In the genomic region with DNA sequence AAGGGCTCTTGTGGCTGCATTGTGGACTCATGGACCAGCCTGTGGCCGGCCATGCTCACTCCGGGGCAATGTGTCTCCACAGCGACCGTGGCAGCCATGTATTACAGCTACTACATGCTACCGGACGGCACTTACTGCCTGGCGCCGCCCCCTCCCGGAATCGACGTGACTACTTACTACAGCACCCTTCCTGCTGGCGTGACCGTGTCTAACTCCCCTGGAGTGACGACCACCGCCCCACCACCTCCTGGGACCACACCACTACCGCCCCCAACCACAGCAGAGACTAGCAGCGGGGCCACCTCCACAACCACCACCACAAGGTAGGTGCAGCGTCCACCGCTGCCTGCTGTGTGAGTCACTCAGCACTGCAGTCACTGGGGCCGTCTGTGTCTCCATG, we compare ENCODE assay signal across 2 cellular contexts.
TF ChIP-seq lines count a peak whose summit lies in the region.

No MANE protein-coding gene starts in this region.

TF ChIP-seq in GM23338, 12 proteins besides CTCF, POLR2A, EP300 and RAD21 (continues in another document):
- TF ChIP-seq, protein P1, sequence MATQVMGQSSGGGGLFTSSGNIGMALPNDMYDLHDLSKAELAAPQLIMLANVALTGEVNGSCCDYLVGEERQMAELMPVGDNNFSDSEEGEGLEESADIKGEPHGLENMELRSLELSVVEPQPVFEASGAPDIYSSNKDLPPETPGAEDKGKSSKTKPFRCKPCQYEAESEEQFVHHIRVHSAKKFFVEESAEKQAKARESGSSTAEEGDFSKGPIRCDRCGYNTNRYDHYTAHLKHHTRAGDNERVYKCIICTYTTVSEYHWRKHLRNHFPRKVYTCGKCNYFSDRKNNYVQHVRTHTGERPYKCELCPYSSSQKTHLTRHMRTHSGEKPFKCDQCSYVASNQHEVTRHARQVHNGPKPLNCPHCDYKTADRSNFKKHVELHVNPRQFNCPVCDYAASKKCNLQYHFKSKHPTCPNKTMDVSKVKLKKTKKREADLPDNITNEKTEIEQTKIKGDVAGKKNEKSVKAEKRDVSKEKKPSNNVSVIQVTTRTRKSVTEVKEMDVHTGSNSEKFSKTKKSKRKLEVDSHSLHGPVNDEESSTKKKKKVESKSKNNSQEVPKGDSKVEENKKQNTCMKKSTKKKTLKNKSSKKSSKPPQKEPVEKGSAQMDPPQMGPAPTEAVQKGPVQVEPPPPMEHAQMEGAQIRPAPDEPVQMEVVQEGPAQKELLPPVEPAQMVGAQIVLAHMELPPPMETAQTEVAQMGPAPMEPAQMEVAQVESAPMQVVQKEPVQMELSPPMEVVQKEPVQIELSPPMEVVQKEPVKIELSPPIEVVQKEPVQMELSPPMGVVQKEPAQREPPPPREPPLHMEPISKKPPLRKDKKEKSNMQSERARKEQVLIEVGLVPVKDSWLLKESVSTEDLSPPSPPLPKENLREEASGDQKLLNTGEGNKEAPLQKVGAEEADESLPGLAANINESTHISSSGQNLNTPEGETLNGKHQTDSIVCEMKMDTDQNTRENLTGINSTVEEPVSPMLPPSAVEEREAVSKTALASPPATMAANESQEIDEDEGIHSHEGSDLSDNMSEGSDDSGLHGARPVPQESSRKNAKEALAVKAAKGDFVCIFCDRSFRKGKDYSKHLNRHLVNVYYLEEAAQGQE (IDR thresholded peaks at IDR 0.05; ENCODE audit: unreplicated experiment) = no peak
- TF ChIP-seq, protein P2, sequence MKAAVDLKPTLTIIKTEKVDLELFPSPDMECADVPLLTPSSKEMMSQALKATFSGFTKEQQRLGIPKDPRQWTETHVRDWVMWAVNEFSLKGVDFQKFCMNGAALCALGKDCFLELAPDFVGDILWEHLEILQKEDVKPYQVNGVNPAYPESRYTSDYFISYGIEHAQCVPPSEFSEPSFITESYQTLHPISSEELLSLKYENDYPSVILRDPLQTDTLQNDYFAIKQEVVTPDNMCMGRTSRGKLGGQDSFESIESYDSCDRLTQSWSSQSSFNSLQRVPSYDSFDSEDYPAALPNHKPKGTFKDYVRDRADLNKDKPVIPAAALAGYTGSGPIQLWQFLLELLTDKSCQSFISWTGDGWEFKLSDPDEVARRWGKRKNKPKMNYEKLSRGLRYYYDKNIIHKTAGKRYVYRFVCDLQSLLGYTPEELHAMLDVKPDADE (IDR thresholded peaks at IDR 0.05) = no peak
- no peak for TF ChIP-seq ZNF114 (CRISPR knock-in tag; IDR thresholded peaks at IDR 0.05)
- no peak for TF ChIP-seq POLR2AphosphoS5 (IDR thresholded peaks at IDR 0.05; ENCODE audit: low read depth)
- TF ChIP-seq EZH2phosphoT487 (IDR thresholded peaks at IDR 0.05; ENCODE audit: unreplicated experiment) = no peak
- no peak for TF ChIP-seq CREB1 (CRISPR knock-in tag; IDR thresholded peaks at IDR 0.05; ENCODE audit: low read depth)
- no peak for TF ChIP-seq STAT1 (IDR thresholded peaks at IDR 0.05; ENCODE audit: unreplicated experiment)
- TF ChIP-seq NANOG (IDR thresholded peaks at IDR 0.05; ENCODE audit: borderline replicate concordance) = no peak
- no peak for TF ChIP-seq JUNB (IDR thresholded peaks at IDR 0.05; ENCODE audit: unreplicated experiment)
- TF ChIP-seq ZNF331 (CRISPR knock-in tag; IDR thresholded peaks at IDR 0.05; ENCODE audit: low read depth) = no peak

TF ChIP-seq in H1, 55 proteins besides CTCF, POLR2A, EP300 and RAD21:
- TF ChIP-seq YY1 (IDR thresholded peaks at IDR 0.05; ENCODE audit: low read depth, low read length) = no peak
- TF ChIP-seq TAF7 (optimal IDR thresholded peaks at IDR 0.05; ENCODE audit: borderline replicate concordance, low read depth, low read length) = no peak
- no peak for TF ChIP-seq KDM5A (IDR thresholded peaks at IDR 0.05; ENCODE audit: low read length)
- TF ChIP-seq HDAC6 (IDR thresholded peaks at IDR 0.05; ENCODE audit: low read depth, low read length) = no peak
- TF ChIP-seq CHD2 (IDR thresholded peaks at IDR 0.05; ENCODE audit: low read length) = no peak
- TF ChIP-seq, protein P3, sequence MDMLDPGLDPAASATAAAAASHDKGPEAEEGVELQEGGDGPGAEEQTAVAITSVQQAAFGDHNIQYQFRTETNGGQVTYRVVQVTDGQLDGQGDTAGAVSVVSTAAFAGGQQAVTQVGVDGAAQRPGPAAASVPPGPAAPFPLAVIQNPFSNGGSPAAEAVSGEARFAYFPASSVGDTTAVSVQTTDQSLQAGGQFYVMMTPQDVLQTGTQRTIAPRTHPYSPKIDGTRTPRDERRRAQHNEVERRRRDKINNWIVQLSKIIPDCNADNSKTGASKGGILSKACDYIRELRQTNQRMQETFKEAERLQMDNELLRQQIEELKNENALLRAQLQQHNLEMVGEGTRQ (IDR thresholded peaks at IDR 0.05; ENCODE audit: low read length) = no peak
- no peak for TF ChIP-seq CHD1 (IDR thresholded peaks at IDR 0.05; ENCODE audit: low read depth, low read length)
- no peak for TF ChIP-seq RFX5 (IDR thresholded peaks at IDR 0.05; ENCODE audit: borderline replicate concordance, low read depth, low read length)
- TF ChIP-seq EZH2 (IDR thresholded peaks at IDR 0.05; ENCODE audit: low read depth, low read length, severe bottlenecking) = no peak
- TF ChIP-seq JUN (IDR thresholded peaks at IDR 0.05; ENCODE audit: low read depth, low read length) = no peak
TF ChIP-seq in H1: peak in this region for 0.
